Comparison of ENCODE assay signal across 15 cellular contexts in the genomic region with DNA sequence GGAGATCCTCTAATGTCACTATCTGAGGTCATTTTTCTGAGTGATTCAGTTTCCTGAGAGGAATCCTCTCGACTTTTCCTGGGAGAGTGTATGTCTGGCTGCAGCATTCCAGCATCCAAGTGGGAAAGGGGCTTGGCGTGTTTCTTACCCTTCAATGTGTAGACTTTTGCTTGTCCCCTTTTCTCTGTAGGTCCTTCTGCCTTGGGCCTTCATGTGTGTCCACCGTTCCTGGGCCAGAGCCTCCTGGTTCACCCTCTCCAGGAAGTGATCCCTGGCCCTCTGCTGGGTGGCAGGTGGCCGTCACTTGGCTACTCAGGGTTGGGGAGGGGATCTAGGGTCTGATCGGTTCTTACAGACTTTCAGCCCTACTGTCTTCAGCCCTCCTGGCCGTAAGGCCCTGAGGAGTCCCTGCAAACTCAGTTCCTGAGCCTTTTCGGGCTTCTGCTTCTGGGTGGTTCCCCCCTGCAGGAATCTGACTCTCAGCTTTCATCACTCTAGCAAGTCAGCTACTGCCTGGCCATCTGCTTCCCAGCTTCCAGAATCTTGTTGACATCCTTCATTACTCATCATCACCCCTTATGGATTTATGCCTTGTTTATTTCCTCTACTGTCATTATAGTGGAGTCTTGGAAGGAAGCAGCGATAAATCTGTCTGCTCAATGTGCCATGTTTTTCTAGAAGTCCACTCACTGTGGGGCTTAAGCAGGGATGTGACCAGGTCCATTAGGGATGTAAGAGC. TPM values are rescaled to one million over a fixed set of nuclear protein-coding genes. Genes with fewer than 3 reads are reported as not detected.
A peak's percentile ranks its signal among the peaks of the same experiment; 100 is the strongest.
DNase-seq lines count a peak whose midpoint lies in the region; ATAC-seq and TF ChIP-seq lines count a peak whose summit lies in the region.
"Had no signal": no experiment of that assay in that cellular context is flagged by ENCODE, and none has a peak within 500 bp of the region (broad histone marks: within the 10 kb centered on the region; RNA-seq: fewer than 3 reads in every experiment).

No MANE protein-coding gene starts in this region.

- no peak overlapping the region for H3K27ac Mint-ChIP-seq in chondrocyte (ENCODE audit: unreplicated experiment)
- H3K27ac Mint-ChIP-seq: activated naive CD4-positive, alpha-beta T cell treated with anti-CD3 and anti-CD28 coated beads for 36 hours; effector memory CD8-positive, alpha-beta T cell had no signal

- H3K4me1 Mint-ChIP-seq in chondrocyte (ENCODE audit: low read depth) = no peaks in the 10 kb centered on the region
- H3K4me1 Mint-ChIP-seq in activated T-cell treated with anti-CD3 and anti-CD28 coated beads, Interleukin-2, amount 50 U/mL, for 4 hours (ENCODE audit: low read depth) = no peaks in the 10 kb centered on the region
- H3K4me1 Mint-ChIP-seq: neural crest cell had no signal

- no peaks in the 10 kb centered on the region for H3K27me3 Mint-ChIP-seq in chondrocyte (ENCODE audit: low read depth)
- H3K27me3 Mint-ChIP-seq in activated T-cell treated with anti-CD3 and anti-CD28 coated beads, Interleukin-2, amount 50 U/mL, for 4 hours (ENCODE audit: low read depth) = no peaks in the 10 kb centered on the region

- ATAC-seq in sciatic nerve = no peak
- no peak for ATAC-seq in activated T-cell treated with anti-CD3 and anti-CD28 coated beads, Interleukin-2, amount 50 U/mL, for 4 hours
- ATAC-seq: effector memory CD8-positive, alpha-beta T cell had no signal

- DNase-seq in GM04503 (ENCODE audit: low read depth) (peak; percentile 20), M059J (ENCODE audit: low read depth) (peak; percentile 20), chondrocyte (ENCODE audit: low spot score) (peak; percentile 52), sciatic nerve (ENCODE audit: low spot score) (peak; percentile 7), NOMO-1 treated with DMSO at 0.1 percent for 48 hours (lab: John Stamatoyannopoulos, UW; ENCODE audit: unreplicated experiment) (no peak)
- DNase-seq in stimulated activated CD4-positive, alpha-beta T cell treated with anti-CD3 and anti-CD28 coated beads, Interleukin-15, amount 100 ng/mL, for 24 hours = no peak
- DNase-seq in activated T-cell treated with anti-CD3 and anti-CD28 coated beads, Interleukin-2, amount 50 U/mL, for 4 hours = no peak
- DNase-seq: activated naive CD4-positive, alpha-beta T cell treated with anti-CD3 and anti-CD28 coated beads for 36 hours; effector memory CD8-positive, alpha-beta T cell; foreskin melanocyte; KG1; NCI-H1417; retina; stimulated activated CD4-positive, alpha-beta T cell treated with anti-CD3 and anti-CD28 coated beads, Interleukin-4, amount 100 ng/mL, for 24 hours had no signal

- H3K36me3 Mint-ChIP-seq in chondrocyte (ENCODE audit: low read depth) = peaks cover 4% of the 10 kb centered on the region
- peaks cover 5% of the 10 kb centered on the region for H3K36me3 Mint-ChIP-seq in activated T-cell treated with anti-CD3 and anti-CD28 coated beads, Interleukin-2, amount 50 U/mL, for 4 hours (ENCODE audit: insufficient read depth)

- H3K9me3 Mint-ChIP-seq in chondrocyte (ENCODE audit: low read depth) = peaks cover 4% of the 10 kb centered on the region
- peaks cover 6% of the 10 kb centered on the region for H3K9me3 Mint-ChIP-seq in activated T-cell treated with anti-CD3 and anti-CD28 coated beads, Interleukin-2, amount 50 U/mL, for 4 hours

- intact Hi-C loops in sciatic nerve (cut with DNase I) = no loop called here

- no peak for TF ChIP-seq CTCF in chondrocyte (IDR thresholded peaks at IDR 0.05)

- H3K4me3 Mint-ChIP-seq in chondrocyte (ENCODE audit: unreplicated experiment) = no peak overlapping the region
- no peak overlapping the region for H3K4me3 Mint-ChIP-seq in activated T-cell treated with anti-CD3 and anti-CD28 coated beads, Interleukin-2, amount 50 U/mL, for 4 hours
- H3K4me3 Mint-ChIP-seq: activated naive CD4-positive, alpha-beta T cell treated with anti-CD3 and anti-CD28 coated beads for 36 hours; effector memory CD8-positive, alpha-beta T cell; neural crest cell had no signal

RNA-seq across cellular contexts. Expression of gene GOLGA6L10, which starts 36.5 kb away (rescaled TPM):
- total RNA-seq in M059J (2014; rRNA removed; shearing (Covaris generic)) = 0.07 and 0.25 TPM in 2 replicates
- total RNA-seq in chondrocyte = 1.2 to 2.4 TPM (median 2.0 TPM) in 3 replicates
- total RNA-seq in sciatic nerve = 1.9 TPM
- 1 to 10 TPM in 1 of 3 donors, under 1 TPM in 1, not detected in 1; 0.42 to 1.1 TPM for total RNA-seq in activated T-cell treated with anti-CD3 and anti-CD28 coated beads, Interleukin-2, amount 50 U/mL, for 4 hours

RNA-seq across cellular contexts. Expression of gene SAXO2, which starts 50.2 kb away (rescaled TPM):
- 0.42 TPM in 1 of 2 replicates, not detected in the other for total RNA-seq in M059J (2014; rRNA removed; shearing (Covaris generic))
- 0.90 to 5.1 TPM (median 1.0 TPM) in 3 replicates for total RNA-seq in chondrocyte
- 2.0 TPM for total RNA-seq in sciatic nerve
- total RNA-seq in activated T-cell treated with anti-CD3 and anti-CD28 coated beads, Interleukin-2, amount 50 U/mL, for 4 hours = 1 to 10 TPM in 1 of 3 donors, under 1 TPM in 2; 0.41 to 3.4 (median 0.91) TPM

RNA-seq across cellular contexts. Expression of gene EFL1, which starts 50.2 kb away (rescaled TPM):
- total RNA-seq in M059J (2014; rRNA removed; shearing (Covaris generic)) = 20.3 and 21.1 TPM in 2 replicates
- total RNA-seq in chondrocyte (15.7 to 19.4 TPM (median 16.6 TPM) in 3 replicates), sciatic nerve (16.0 TPM)
- 10 to 100 TPM; 16.5 to 18.6 (median 16.8) TPM for total RNA-seq in activated T-cell treated with anti-CD3 and anti-CD28 coated beads, Interleukin-2, amount 50 U/mL, for 4 hours

Comparison
In these comparisons a context has a peak if more than half of its experiments do, and no peak if none do; other contexts are left out.
1. DNase-seq: peak in GM04503 (single experiment), M059J (single experiment), chondrocyte (single experiment) and sciatic nerve (single experiment); none in stimulated activated CD4-positive, alpha-beta T cell treated with anti-CD3 and anti-CD28 coated beads, Interleukin-15, amount 100 ng/mL, for 24 hours (single experiment), activated T-cell treated with anti-CD3 and anti-CD28 coated beads, Interleukin-2, amount 50 U/mL, for 4 hours (single experiment) and NOMO-1 treated with DMSO at 0.1 percent for 48 hours (single experiment).